14 cellular contexts compared by ENCODE assay signal in the genomic region with DNA sequence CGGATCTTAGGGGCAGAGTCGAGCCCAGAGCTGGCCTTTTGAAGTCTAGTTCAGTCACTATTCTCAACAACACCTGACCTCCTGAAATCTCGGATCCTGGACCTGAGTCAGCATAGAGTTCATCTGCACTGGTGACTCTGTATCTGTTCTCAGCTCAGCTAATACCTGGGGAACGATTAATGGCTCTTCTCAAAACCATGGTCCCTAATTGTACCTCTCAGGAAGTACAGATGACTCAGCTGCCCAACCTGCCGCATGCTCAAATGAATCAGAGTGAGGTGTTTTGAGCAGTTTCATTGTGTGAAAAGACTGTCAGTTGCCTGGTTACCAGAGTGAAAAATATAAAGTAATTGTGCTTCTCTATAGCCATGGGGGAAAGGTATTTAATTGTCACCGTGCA.
DNase-seq lines count a peak whose midpoint lies in the region; ATAC-seq and TF ChIP-seq lines count a peak whose summit lies in the region.
"Had no signal": no experiment of that assay in that cellular context is flagged by ENCODE, and none has a peak within 500 bp of the region (broad histone marks: within the 10 kb centered on the region; RNA-seq: fewer than 3 reads in every experiment).

No MANE protein-coding gene starts in this region.

- DNase-seq in NCI-H748 treated with DMSO at 0.1 percent for 48 hours (lab: John Stamatoyannopoulos, UW) (peak; percentile 78), glomerular visceral epithelial cell (ENCODE audit: extremely low spot score) (peak; percentile 76), AML-193 (lab: John Stamatoyannopoulos, UW) (no peak), mucosa of descending colon (no peak), endothelial cell (ENCODE audit: low spot score) (no peak)
- DNase-seq: EL; left ventricle myocardium superior; NCI-H446; ovary; SK-N-SH; stimulated activated CD4-positive, alpha-beta T cell treated with anti-CD3 and anti-CD28 coated beads, Interleukin-2, amount 100 ng/mL, for 24 hours had no signal

- TF ChIP-seq CTCF in mucosa of descending colon (IDR thresholded peaks at IDR 0.05), result no peak
- no peak for TF ChIP-seq CTCF in endothelial cell (IDR thresholded peaks at IDR 0.05; ENCODE audit: unreplicated experiment)

- no peak overlapping the region for H3K4me3 ChIP-seq in mucosa of descending colon
- H3K4me3 ChIP-seq: ovary had no signal

- no peaks in the 10 kb centered on the region for H3K36me3 ChIP-seq in mucosa of descending colon (ENCODE audit: low read depth)
- H3K36me3 ChIP-seq: ovary had no signal

- H3K4me1 Mint-ChIP-seq in endothelial cell (ENCODE audit: unreplicated experiment), result no peaks in the 10 kb centered on the region

- no peaks in the 10 kb centered on the region for H3K36me3 Mint-ChIP-seq in endothelial cell (ENCODE audit: low read depth, unreplicated experiment)
- H3K36me3 Mint-ChIP-seq: brain had no signal

- no peaks in the 10 kb centered on the region for H3K9me3 Mint-ChIP-seq in endothelial cell (ENCODE audit: unreplicated experiment)
- H3K9me3 Mint-ChIP-seq: brain had no signal

- no peak overlapping the region for H3K27ac Mint-ChIP-seq in endothelial cell (ENCODE audit: unreplicated experiment)

- H3K9me3 ChIP-seq in mucosa of descending colon, result no peaks in the 10 kb centered on the region
- H3K9me3 ChIP-seq: ovary, SK-N-SH had no signal

- peak; percentile 45 for ATAC-seq in GM18502 (IDR thresholded peaks at IDR 0.05; ENCODE audit: poor library complexity, unreplicated experiment)
- peak; percentile 46 for ATAC-seq in HG02981 (IDR thresholded peaks at IDR 0.05; ENCODE audit: unreplicated experiment)
- no peak for ATAC-seq in mucosa of descending colon
- ATAC-seq: left ventricle myocardium superior had no signal

- H3K4me1 ChIP-seq in mucosa of descending colon (ENCODE audit: low read depth), result no peaks in the 10 kb centered on the region

- intact Hi-C loops in mucosa of descending colon (cut with DNase I, micrococcal nuclease), result no loop called here

- no peaks in the 10 kb centered on the region for H3K27me3 Mint-ChIP-seq in endothelial cell (ENCODE audit: unreplicated experiment)

- H3K4me3 Mint-ChIP-seq in endothelial cell (ENCODE audit: unreplicated experiment), result no peak overlapping the region
- H3K4me3 Mint-ChIP-seq: brain had no signal

Comparison
In these comparisons a context has a peak if more than half of its experiments do, and no peak if none do; other contexts are left out.
1. DNase-seq: peak in NCI-H748 treated with DMSO at 0.1 percent for 48 hours (single experiment) and glomerular visceral epithelial cell (single experiment); none in AML-193 (0 of 2), mucosa of descending colon (0 of 3) and endothelial cell (single experiment).